ENCODE assay signal across 8 cellular contexts in genomic region chr12:39619316-39619659, GRCh38. TPM values are rescaled to one million over a fixed set of nuclear protein-coding genes. Genes with fewer than 3 reads are reported as not detected.
DNase-seq lines count a peak whose midpoint lies in the region; ATAC-seq and TF ChIP-seq lines count a peak whose summit lies in the region.

No MANE protein-coding gene starts in this region.

- DNase-seq in CD4-positive, CD25-positive, alpha-beta regulatory T cell, result no peak
- DNase-seq in WTC11 (ENCODE audit: low spot score), result no peak
- DNase-seq in cardiac muscle cell (ENCODE audit: low read depth in 1 of 2, low spot score in 1 of 2), result peak in 1 of 2 donors; percentile 28
- DNase-seq in stimulated activated CD8-positive, alpha-beta memory T cell treated with anti-CD3 and anti-CD28 coated beads, Interleukin-12 subunit alpha, Interleukin-12 subunit beta, amount 100 ng/mL, for 4 hours (ENCODE audit: low read depth), result peak; percentile 1
- no peak for DNase-seq in chondrocyte (ENCODE audit: low spot score)
- no peak for DNase-seq in HuH-7.5 (ENCODE audit: low spot score)

- CTCF ChIA-PET in WTC11 (lab: Charles Lee), result interaction anchor here (0.6 to 1.9 kb wide), 8 partner anchors 11 to 392 kb away, joined by 3 to 7 read pairs (median 4); no protein-coding TSS in a partner anchor

- peak in 1 of 2 donors; percentile 13 for ATAC-seq in CD4-positive, CD25-positive, alpha-beta regulatory T cell (ENCODE audit: low read depth in 2 of 2)
- ATAC-seq in GM19438 (IDR thresholded peaks at IDR 0.05; ENCODE audit: low read depth, unreplicated experiment) (peak; percentile 24), HG03442 (IDR thresholded peaks at IDR 0.05; ENCODE audit: unreplicated experiment) (peak; percentile 7), WTC11 (peak; percentile 46)

- no peaks in the 10 kb centered on the region for H3K27me3 Mint-ChIP-seq in CD4-positive, CD25-positive, alpha-beta regulatory T cell
- H3K27me3 Mint-ChIP-seq in WTC11 (ENCODE audit: low read depth) (peaks cover 7% of the 10 kb centered on the region), chondrocyte (ENCODE audit: low read depth) (peaks cover 2% of the 10 kb centered on the region)

- no peak overlapping the region for H3K27ac Mint-ChIP-seq in CD4-positive, CD25-positive, alpha-beta regulatory T cell
- H3K27ac Mint-ChIP-seq in WTC11 (no peak overlapping the region), chondrocyte (ENCODE audit: unreplicated experiment) (no peak overlapping the region)

- H3K4me3 Mint-ChIP-seq in CD4-positive, CD25-positive, alpha-beta regulatory T cell, result no peak overlapping the region
- H3K4me3 Mint-ChIP-seq in WTC11 (no peak overlapping the region), chondrocyte (ENCODE audit: unreplicated experiment) (no peak overlapping the region)

- POLR2A ChIA-PET in WTC11 (lab: Charles Lee), result interaction anchor here (0.7 kb wide), 1 partner anchor 17 kb away, joined by 3 read pairs; no protein-coding TSS in a partner anchor

- no peaks in the 10 kb centered on the region for H3K36me3 ChIP-seq in CD4-positive, CD25-positive, alpha-beta regulatory T cell (ENCODE audit: control insufficient read depth, insufficient read depth, low read length)
- no peaks in the 10 kb centered on the region for H3K36me3 ChIP-seq in cardiac muscle cell

- peaks cover 13 to 39% (median 25%) of the 10 kb centered on the region in 4 donors for H3K4me1 Mint-ChIP-seq in CD4-positive, CD25-positive, alpha-beta regulatory T cell
- peaks cover 4% of the 10 kb centered on the region; the same call in 1 of the 2 replicates for H3K4me1 Mint-ChIP-seq in WTC11
- peaks cover 4% of the 10 kb centered on the region for H3K4me1 Mint-ChIP-seq in chondrocyte (ENCODE audit: low read depth)

- H3K9me3 ChIP-seq in CD4-positive, CD25-positive, alpha-beta regulatory T cell (ENCODE audit: control insufficient read depth in 2 of 2, low read length in 2 of 2), result no peaks in the 10 kb centered on the region
- no peaks in the 10 kb centered on the region for H3K9me3 ChIP-seq in cardiac muscle cell (ENCODE audit: low read depth)

- TF ChIP-seq CTCF in WTC11 (IDR thresholded peaks at IDR 0.05), result no peak
- TF ChIP-seq CTCF in cardiac muscle cell (IDR thresholded peaks at IDR 0.05; ENCODE audit: low read depth, low read length), result no peak
- no peak for TF ChIP-seq CTCF in chondrocyte (IDR thresholded peaks at IDR 0.05)

- peaks cover 63% of the 10 kb centered on the region for H3K4me1 ChIP-seq in CD4-positive, CD25-positive, alpha-beta regulatory T cell (ENCODE audit: control insufficient read depth, insufficient read depth, low read length, poor library complexity, severe bottlenecking)
- H3K4me1 ChIP-seq in cardiac muscle cell (ENCODE audit: low read depth), result peaks cover 4% of the 10 kb centered on the region

- H3K27ac ChIP-seq in CD4-positive, CD25-positive, alpha-beta regulatory T cell (ENCODE audit: insufficient read depth, low read length, poor library complexity, severe bottlenecking), result peak overlapping the region; percentile 92
- H3K27ac ChIP-seq in cardiac muscle cell, result no peak overlapping the region

- no peaks in the 10 kb centered on the region for H3K36me3 Mint-ChIP-seq in CD4-positive, CD25-positive, alpha-beta regulatory T cell
- H3K36me3 Mint-ChIP-seq in WTC11, result no peaks in the 10 kb centered on the region
- no peaks in the 10 kb centered on the region for H3K36me3 Mint-ChIP-seq in chondrocyte (ENCODE audit: low read depth)

- H3K27me3 ChIP-seq in CD4-positive, CD25-positive, alpha-beta regulatory T cell (ENCODE audit: control insufficient read depth, insufficient read depth, low read length), result no peaks in the 10 kb centered on the region
- H3K27me3 ChIP-seq in cardiac muscle cell, result no peaks in the 10 kb centered on the region

- H3K4me3 ChIP-seq in CD4-positive, CD25-positive, alpha-beta regulatory T cell (ENCODE audit: low read depth, low read length), result peak overlapping the region; percentile 99
- H3K4me3 ChIP-seq in cardiac muscle cell, result peak overlapping the region; percentile 37

- H3K9me3 Mint-ChIP-seq in CD4-positive, CD25-positive, alpha-beta regulatory T cell, result no peaks in the 10 kb centered on the region
- H3K9me3 Mint-ChIP-seq in WTC11 (no peaks in the 10 kb centered on the region), chondrocyte (ENCODE audit: low read depth) (no peaks in the 10 kb centered on the region)

TF ChIP-seq in WTC11, 78 proteins besides CTCF, POLR2A, EP300 and RAD21:
- TF ChIP-seq, protein P1, sequence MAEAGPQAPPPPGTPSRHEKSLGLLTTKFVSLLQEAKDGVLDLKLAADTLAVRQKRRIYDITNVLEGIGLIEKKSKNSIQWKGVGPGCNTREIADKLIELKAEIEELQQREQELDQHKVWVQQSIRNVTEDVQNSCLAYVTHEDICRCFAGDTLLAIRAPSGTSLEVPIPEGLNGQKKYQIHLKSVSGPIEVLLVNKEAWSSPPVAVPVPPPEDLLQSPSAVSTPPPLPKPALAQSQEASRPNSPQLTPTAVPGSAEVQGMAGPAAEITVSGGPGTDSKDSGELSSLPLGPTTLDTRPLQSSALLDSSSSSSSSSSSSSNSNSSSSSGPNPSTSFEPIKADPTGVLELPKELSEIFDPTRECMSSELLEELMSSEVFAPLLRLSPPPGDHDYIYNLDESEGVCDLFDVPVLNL (CRISPR knock-in tag; IDR thresholded peaks at IDR 0.05; ENCODE audit: borderline replicate concordance, low read depth), result no peak
- TF ChIP-seq, protein P2, sequence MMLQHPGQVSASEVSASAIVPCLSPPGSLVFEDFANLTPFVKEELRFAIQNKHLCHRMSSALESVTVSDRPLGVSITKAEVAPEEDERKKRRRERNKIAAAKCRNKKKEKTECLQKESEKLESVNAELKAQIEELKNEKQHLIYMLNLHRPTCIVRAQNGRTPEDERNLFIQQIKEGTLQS (CRISPR knock-in tag; conservative IDR thresholded peaks at IDR 0.05), result no peak
- no peak for TF ChIP-seq HMGA2 (CRISPR knock-in tag; IDR thresholded peaks at IDR 0.05)
- no peak for TF ChIP-seq RELA (CRISPR knock-in tag; IDR thresholded peaks at IDR 0.05; ENCODE audit: borderline replicate concordance)
- no peak for TF ChIP-seq ZNF425 (CRISPR knock-in tag; conservative IDR thresholded peaks at IDR 0.05)
- no peak for TF ChIP-seq ZNF219 (CRISPR knock-in tag; IDR thresholded peaks at IDR 0.05; ENCODE audit: borderline replicate concordance)
- TF ChIP-seq MAX (CRISPR knock-in tag; IDR thresholded peaks at IDR 0.05), result no peak
- no peak for TF ChIP-seq MXD4 (CRISPR knock-in tag; IDR thresholded peaks at IDR 0.05; ENCODE audit: borderline replicate concordance)
- no peak for TF ChIP-seq CREM (CRISPR knock-in tag; IDR thresholded peaks at IDR 0.05)
- TF ChIP-seq NR1H2 (CRISPR knock-in tag; IDR thresholded peaks at IDR 0.05), result no peak
- TF ChIP-seq JUN (CRISPR knock-in tag; IDR thresholded peaks at IDR 0.05), result no peak
- TF ChIP-seq GABPB1 (CRISPR knock-in tag; IDR thresholded peaks at IDR 0.05), result no peak
- no peak for TF ChIP-seq TEAD4 (CRISPR knock-in tag; IDR thresholded peaks at IDR 0.05)
- TF ChIP-seq IRF2 (CRISPR knock-in tag; IDR thresholded peaks at IDR 0.05; ENCODE audit: borderline replicate concordance, low read depth), result no peak
- no peak for TF ChIP-seq ZBTB21 (CRISPR knock-in tag; IDR thresholded peaks at IDR 0.05; ENCODE audit: borderline replicate concordance)
- no peak for TF ChIP-seq CDX4 (CRISPR knock-in tag; IDR thresholded peaks at IDR 0.05; ENCODE audit: borderline replicate concordance)

RNA-seq across cellular contexts. Expression of gene ABCD2, which starts 0.3 kb away (rescaled TPM):
- total RNA-seq in CD4-positive, CD25-positive, alpha-beta regulatory T cell, result 8.8 TPM
- 10 to 100 TPM in 1 of 4 donors, 1 to 10 TPM in 3; 6.4 to 11.9 (median 7.9) TPM for polyA plus RNA-seq in CD4-positive, CD25-positive, alpha-beta regulatory T cell
- total RNA-seq in WTC11 (2021) (0.05 TPM in 2 of 3 replicates, not detected in the other), cardiac muscle cell (0.14 and 0.15 TPM in 2 replicates), chondrocyte (0.07 TPM in 1 of 3 replicates, not detected in the others)
- polyA plus RNA-seq in cardiac muscle cell, result 0.12 TPM in 1 of 2 replicates, not detected in the other
